Comparison of ENCODE assay signal across 9 cellular contexts in the genomic region with DNA sequence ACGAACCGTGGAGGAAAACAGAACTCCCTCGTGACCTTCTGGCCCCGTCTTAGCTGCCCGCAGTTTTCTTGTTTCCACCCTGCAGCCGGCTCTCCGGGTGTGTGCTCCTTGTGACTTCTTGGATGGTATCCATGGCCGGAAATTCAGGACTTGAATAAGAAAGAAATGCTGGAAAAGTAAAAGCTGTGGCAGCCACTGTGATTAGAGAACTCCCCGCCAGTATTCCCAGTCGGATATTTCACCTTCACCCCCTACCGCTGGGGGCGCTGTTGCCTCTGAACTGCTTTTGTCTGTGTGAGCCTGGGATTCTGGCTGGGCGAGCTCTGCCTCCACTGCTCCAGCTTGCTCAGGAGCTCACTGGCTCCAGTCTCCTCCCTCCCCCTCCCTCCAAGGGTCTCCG. TPM values are rescaled to one million over a fixed set of nuclear protein-coding genes. Genes with fewer than 3 reads are reported as not detected.
DNase-seq lines count a peak whose midpoint lies in the region; ATAC-seq and TF ChIP-seq lines count a peak whose summit lies in the region.
"Had no signal": no experiment of that assay in that cellular context is flagged by ENCODE, and none has a peak within 500 bp of the region (broad histone marks: within the 10 kb centered on the region; RNA-seq: fewer than 3 reads in every experiment).

No MANE protein-coding gene starts in this region.

- CTCF ChIA-PET in activated naive CD4-positive, alpha-beta T cell treated with anti-CD3 and anti-CD28 coated beads, Interleukin-2, amount 10 ng/mL, durations not matched to agents 7 days and 5 days (lab: Charles Lee) = interaction anchor here (0.7 to 1.1 kb wide), 3 partner anchors 9 to 54 kb away, joined by 3 to 5 read pairs (median 4); no protein-coding TSS in a partner anchor

- H3K27ac ChIP-seq in thoracic aorta = no peak overlapping the region

- DNase-seq in activated naive CD4-positive, alpha-beta T cell treated with anti-CD3 and anti-CD28 coated beads, Interleukin-2, amount 10 ng/mL, durations not matched to agents 7 days and 5 days = peak; percentile 45
- no peak for DNase-seq in activated naive CD4-positive, alpha-beta T cell treated with anti-CD3 and anti-CD28 coated beads, Interleukin-2, amount 50 U/mL, for 16 hours
- DNase-seq in activated T-cell treated with anti-CD3 and anti-CD28 coated beads, Interleukin-2, amount 50 U/mL, for 72 hours = peak; percentile 23 to 25
- DNase-seq in iPS DF 4.7 (ENCODE audit: extremely low read depth, low spot score) = peak; percentile 33
- DNase-seq in thoracic aorta (ENCODE audit: low spot score) = no peak
- no peak for DNase-seq in DMS114 treated with DMSO at 0.1 percent for 48 hours (lab: John Stamatoyannopoulos, UW; ENCODE audit: unreplicated experiment)

- H3K4me1 ChIP-seq in thoracic aorta (ENCODE audit: control insufficient read depth in 1 of 2, low read depth in 2 of 2) = peaks cover 5 to 11% of the 10 kb centered on the region in 2 donors

- TF ChIP-seq CTCF in thoracic aorta (IDR thresholded peaks at IDR 0.05) = peak; percentile 55

- H3K9me3 Mint-ChIP-seq in activated naive CD4-positive, alpha-beta T cell treated with anti-CD3 and anti-CD28 coated beads, Interleukin-2, amount 10 ng/mL, durations not matched to agents 7 days and 5 days = no peaks in the 10 kb centered on the region
- H3K9me3 Mint-ChIP-seq in activated T-cell treated with anti-CD3 and anti-CD28 coated beads, Interleukin-2, amount 50 U/mL, for 72 hours = no peaks in the 10 kb centered on the region
- H3K9me3 Mint-ChIP-seq: memory B cell had no signal

- H3K27me3 Mint-ChIP-seq in activated naive CD4-positive, alpha-beta T cell treated with anti-CD3 and anti-CD28 coated beads, Interleukin-2, amount 10 ng/mL, durations not matched to agents 7 days and 5 days = peaks cover 23% of the 10 kb centered on the region
- peaks cover 44% of the 10 kb centered on the region for H3K27me3 Mint-ChIP-seq in activated T-cell treated with anti-CD3 and anti-CD28 coated beads, Interleukin-2, amount 50 U/mL, for 72 hours (ENCODE audit: low read depth)

- H3K27me3 ChIP-seq in thoracic aorta (replicated peaks; ENCODE audit: insufficient read depth) = no peaks in the 10 kb centered on the region

- no peaks in the 10 kb centered on the region for H3K36me3 Mint-ChIP-seq in activated naive CD4-positive, alpha-beta T cell treated with anti-CD3 and anti-CD28 coated beads, Interleukin-2, amount 10 ng/mL, durations not matched to agents 7 days and 5 days
- H3K36me3 Mint-ChIP-seq in activated T-cell treated with anti-CD3 and anti-CD28 coated beads, Interleukin-2, amount 50 U/mL, for 72 hours (ENCODE audit: insufficient read depth in 2 of 2) = peaks cover 0 to 2% of the 10 kb centered on the region in 2 donors

- H3K36me3 ChIP-seq in thoracic aorta = no peaks in the 10 kb centered on the region

- H3K27ac Mint-ChIP-seq in activated naive CD4-positive, alpha-beta T cell treated with anti-CD3 and anti-CD28 coated beads, Interleukin-2, amount 10 ng/mL, durations not matched to agents 7 days and 5 days = no peak overlapping the region
- no peak overlapping the region for H3K27ac Mint-ChIP-seq in activated T-cell treated with anti-CD3 and anti-CD28 coated beads, Interleukin-2, amount 50 U/mL, for 72 hours
- H3K27ac Mint-ChIP-seq: memory B cell had no signal

- peak overlapping the region; percentile 18 for H3K4me3 ChIP-seq in thoracic aorta

- peaks cover 4% of the 10 kb centered on the region for H3K4me1 Mint-ChIP-seq in activated naive CD4-positive, alpha-beta T cell treated with anti-CD3 and anti-CD28 coated beads, Interleukin-2, amount 10 ng/mL, durations not matched to agents 7 days and 5 days
- H3K4me1 Mint-ChIP-seq in activated T-cell treated with anti-CD3 and anti-CD28 coated beads, Interleukin-2, amount 50 U/mL, for 72 hours (ENCODE audit: low read depth) = no peaks in the 10 kb centered on the region

- no peak overlapping the region for H3K4me3 Mint-ChIP-seq in activated naive CD4-positive, alpha-beta T cell treated with anti-CD3 and anti-CD28 coated beads, Interleukin-2, amount 10 ng/mL, durations not matched to agents 7 days and 5 days
- no peak overlapping the region for H3K4me3 Mint-ChIP-seq in activated T-cell treated with anti-CD3 and anti-CD28 coated beads, Interleukin-2, amount 50 U/mL, for 72 hours
- H3K4me3 Mint-ChIP-seq: memory B cell had no signal

- no peak for ATAC-seq in activated T-cell treated with anti-CD3 and anti-CD28 coated beads, Interleukin-2, amount 50 U/mL, for 72 hours (replicated peaks in 1 of 2)
- peak; percentile 38 for ATAC-seq in thoracic aorta (ENCODE audit: insufficient number of reproducible peaks, low FRiP score, low read depth)
- no peak for ATAC-seq in GM18858 (IDR thresholded peaks at IDR 0.05; ENCODE audit: unreplicated experiment)
- ATAC-seq in HG03439 (IDR thresholded peaks at IDR 0.05; ENCODE audit: unreplicated experiment) = no peak

- H3K9me3 ChIP-seq in thoracic aorta = no peaks in the 10 kb centered on the region

RNA-seq across cellular contexts. Expression of a gene that starts 41.5 kb away (rescaled TPM):
- total RNA-seq in activated T-cell treated with anti-CD3 and anti-CD28 coated beads, Interleukin-2, amount 50 U/mL, for 72 hours = 10 to 100 TPM; 15.4 to 20.4 TPM
- 10 to 100 TPM; 41.8 to 61.2 TPM for total RNA-seq in thoracic aorta

RNA-seq across cellular contexts. Expression of a gene that starts 45.4 kb away (rescaled TPM):
- 1 to 10 TPM in 1 of 2 donors, under 1 TPM in 1; 0.51 to 2.0 TPM for total RNA-seq in activated T-cell treated with anti-CD3 and anti-CD28 coated beads, Interleukin-2, amount 50 U/mL, for 72 hours
- 10 to 100 TPM in 1 of 2 donors, 1 to 10 TPM in 1; 9.9 to 12.8 TPM for total RNA-seq in thoracic aorta

Comparison
In these comparisons a context has a peak if more than half of its experiments do, and no peak if none do; other contexts are left out.
1. DNase-seq: peak in activated naive CD4-positive, alpha-beta T cell treated with anti-CD3 and anti-CD28 coated beads, Interleukin-2, amount 10 ng/mL, durations not matched to agents 7 days and 5 days (single experiment), activated T-cell treated with anti-CD3 and anti-CD28 coated beads, Interleukin-2, amount 50 U/mL, for 72 hours (2 of 2) and iPS DF 4.7 (single experiment); none in activated naive CD4-positive, alpha-beta T cell treated with anti-CD3 and anti-CD28 coated beads, Interleukin-2, amount 50 U/mL, for 16 hours (single experiment), thoracic aorta (single experiment) and DMS114 treated with DMSO at 0.1 percent for 48 hours (single experiment).